ENCODE assay signal across 8 cellular contexts in the genomic region with DNA sequence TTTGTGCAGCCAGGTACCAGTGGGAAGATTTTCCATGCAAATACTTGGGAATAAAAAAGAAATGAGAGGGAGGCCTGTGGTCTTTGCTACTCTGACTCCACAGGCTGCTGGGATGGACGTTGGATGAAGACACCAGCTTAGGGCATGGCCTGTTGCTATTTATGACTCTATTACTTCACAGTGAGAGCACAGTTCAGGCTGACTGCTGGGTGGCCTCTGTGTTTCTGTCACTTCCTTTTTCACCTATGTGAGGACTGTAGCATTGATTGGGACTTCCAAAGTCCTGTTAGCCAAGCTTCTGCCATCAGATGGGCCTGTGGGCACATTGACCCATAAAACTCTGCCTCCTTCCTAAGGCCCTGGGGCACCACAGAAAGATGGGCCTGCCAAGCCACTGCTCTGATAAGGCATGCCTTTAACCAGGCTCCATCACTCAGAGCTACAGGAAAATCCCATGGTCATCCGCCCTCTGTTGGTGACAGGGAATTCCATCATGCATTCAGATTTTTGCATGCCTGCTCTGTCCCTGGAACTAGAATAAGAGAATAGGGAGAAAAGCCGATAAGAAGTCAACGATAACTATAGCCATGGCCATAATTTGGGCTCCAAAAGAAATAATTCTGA.
DNase-seq lines count a peak whose midpoint lies in the region; ATAC-seq, FAIRE-seq and TF ChIP-seq lines count a peak whose summit lies in the region.

No MANE protein-coding gene starts in this region.

- no peak for FAIRE-seq in GM12891 (lab: Jason Lieb, UNC)

- in situ Hi-C loops in Panc1 (cut with HindIII; ENCODE audit: low pct_unique_long_range_greater_than_20kb, low sequenced_read_pairs), result no loop called here

- TF ChIP-seq CTCF in AG04449 (IDR thresholded peaks at IDR 0.05; ENCODE audit: insufficient read depth, low read length, missing control alignments) (peak; percentile 47), Panc1 (IDR thresholded peaks at IDR 0.05) (peak; percentile 78), heart left ventricle (IDR thresholded peaks at IDR 0.05) (peak in 11 of 12 donors; percentile 21 to 61 (median 42))

- BruUV-seq in Panc1 (replicated peaks; lab: Mats Ljungman, UMichigan), result no TSS peak

- H3K9me3 ChIP-seq in Panc1 (ENCODE audit: control insufficient read depth, insufficient read depth, low read depth, low read length) (no peaks in the 10 kb centered on the region), heart left ventricle (no peaks in the 10 kb centered on the region), aorta (ENCODE audit: control insufficient read depth, low read length) (no peaks in the 10 kb centered on the region)

- H3K27me3 ChIP-seq in Panc1 (ENCODE audit: control insufficient read depth, insufficient read depth, low read length) (peaks cover 7% of the 10 kb centered on the region; the same call in 1 of the 2 replicates), heart left ventricle (no peaks in the 10 kb centered on the region), aorta (ENCODE audit: control insufficient read depth in 1 of 2, insufficient read depth in 2 of 2, low read length in 1 of 2) (no peaks in the 10 kb centered on the region)

- H3K36me3 ChIP-seq in Panc1 (ENCODE audit: control insufficient read depth, insufficient read depth, low read length), result no peaks in the 10 kb centered on the region
- H3K36me3 ChIP-seq in heart left ventricle, result peaks cover 0 to 98% (median 41%) of the 10 kb centered on the region in 9 donors
- H3K36me3 ChIP-seq in aorta (ENCODE audit: control insufficient read depth in 1 of 2, insufficient read depth in 2 of 2, low read length in 1 of 2), result no peaks in the 10 kb centered on the region

- H3K4me1 ChIP-seq in Panc1 (ENCODE audit: control insufficient read depth, insufficient read depth, low read length) (no peaks in the 10 kb centered on the region), heart left ventricle (peaks cover 0 to 34% (median 14%) of the 10 kb centered on the region in 12 donors), aorta (ENCODE audit: control insufficient read depth in 1 of 2, insufficient read depth in 2 of 2, low read length in 2 of 2) (no peaks in the 10 kb centered on the region)

- intact Hi-C loops in Panc1 (cut with micrococcal nuclease; ENCODE audit: unreplicated experiment) (no loop called here), heart left ventricle (cut with DNase I) (no loop called here), aorta (cut with DNase I) (no loop called here)

- TF ChIP-seq POLR2A in GM12891 (IDR thresholded peaks at IDR 0.05; ENCODE audit: low read depth, low read length) (no peak), heart left ventricle (IDR thresholded peaks at IDR 0.05) (no peak)

- POLR2A ChIA-PET in AG04449 (lab: Yijun Ruan, JAX) (interaction anchor here (0.6 kb wide), 1 partner anchor 335 kb away, joined by 3 read pairs; no protein-coding TSS in a partner anchor), Panc1 (lab: Charles Lee) (interaction anchor here (0.6 kb wide), 1 partner anchor 192 kb away, joined by 10 read pairs; no protein-coding TSS in a partner anchor)

- H3K27ac ChIP-seq in Panc1 (ENCODE audit: low read length) (no peak overlapping the region), heart left ventricle (no peak overlapping the region), aorta (ENCODE audit: low read depth in 1 of 2, low read length in 2 of 2) (no peak overlapping the region)

- DNase-seq in AG04449 (ENCODE audit: low read depth, low spot score), result no peak
- no peak for DNase-seq in GM12891 (ENCODE audit: insufficient read length, low spot score)
- peak; percentile 2 for DNase-seq in Panc1 (ENCODE audit: low read depth, low spot score)
- DNase-seq in heart left ventricle, result peak in 1 of 5 donors; percentile 48
- DNase-seq in aorta, result no peak
- DNase-seq in Kasumi-1 (lab: John Stamatoyannopoulos, UW), result no peak
- no peak for DNase-seq in activated T-cell treated with anti-CD3 and anti-CD28 coated beads, Interleukin-2, amount 50 U/mL, for 1 hour

- CTCF ChIA-PET in AG04449 (lab: Yijun Ruan, JAX), result interaction anchor here (1.1 to 2.1 kb wide), 8 partner anchors 10 to 645 kb away, joined by 3 to 16 read pairs (median 6); no protein-coding TSS in a partner anchor
- CTCF ChIA-PET in Panc1 (lab: Charles Lee), result interaction anchor here (0.7 kb wide), 1 partner anchor 679 kb away, joined by 4 read pairs; no protein-coding TSS in a partner anchor

- ATAC-seq in Panc1, result peak; percentile 82; the same call in 1 of the 2 replicates
- ATAC-seq in heart left ventricle, result peak; percentile 73 to 79 (median 76)
- ATAC-seq in aorta (ENCODE audit: low FRiP score), result peak; percentile 23
- no peak for ATAC-seq in HG03045 (IDR thresholded peaks at IDR 0.05; ENCODE audit: unreplicated experiment)

- H3K4me3 ChIP-seq in AG04449 (ENCODE audit: low read depth, low read length), result no peak overlapping the region
- H3K4me3 ChIP-seq in Panc1 (ENCODE audit: low read depth in 2 of 2, low read length in 2 of 2), result no peak overlapping the region
- no peak overlapping the region for H3K4me3 ChIP-seq in heart left ventricle
- no peak overlapping the region for H3K4me3 ChIP-seq in aorta (ENCODE audit: low read length in 2 of 2)

- 51 to 58% (median 53%) methylated on average over 4 of the region's 4 CpGs for WGBS in heart left ventricle, 4 donors
- WGBS in aorta, 2 donors, result 69 to 79% methylated on average over 4 of the region's 4 CpGs

TF ChIP-seq in GM12891, 5 proteins besides CTCF, POLR2A, EP300 and RAD21:
- TF ChIP-seq POLR2AphosphoS5 (IDR thresholded peaks at IDR 0.05; ENCODE audit: low read depth, low read length) (no peak), PAX5 (IDR thresholded peaks at IDR 0.05; ENCODE audit: insufficient read depth, low read length, severe bottlenecking) (no peak), POU2F2 (IDR thresholded peaks at IDR 0.05; ENCODE audit: low read depth, low read length) (no peak), TAF1 (IDR thresholded peaks at IDR 0.05; ENCODE audit: low read depth, low read length) (no peak), SPI1 (IDR thresholded peaks at IDR 0.05; ENCODE audit: low read depth, low read length) (peak; percentile 57)
TF ChIP-seq in GM12891: peak in this region for 1.
